ENCODE assay signal across 10 cellular contexts in the genomic region with DNA sequence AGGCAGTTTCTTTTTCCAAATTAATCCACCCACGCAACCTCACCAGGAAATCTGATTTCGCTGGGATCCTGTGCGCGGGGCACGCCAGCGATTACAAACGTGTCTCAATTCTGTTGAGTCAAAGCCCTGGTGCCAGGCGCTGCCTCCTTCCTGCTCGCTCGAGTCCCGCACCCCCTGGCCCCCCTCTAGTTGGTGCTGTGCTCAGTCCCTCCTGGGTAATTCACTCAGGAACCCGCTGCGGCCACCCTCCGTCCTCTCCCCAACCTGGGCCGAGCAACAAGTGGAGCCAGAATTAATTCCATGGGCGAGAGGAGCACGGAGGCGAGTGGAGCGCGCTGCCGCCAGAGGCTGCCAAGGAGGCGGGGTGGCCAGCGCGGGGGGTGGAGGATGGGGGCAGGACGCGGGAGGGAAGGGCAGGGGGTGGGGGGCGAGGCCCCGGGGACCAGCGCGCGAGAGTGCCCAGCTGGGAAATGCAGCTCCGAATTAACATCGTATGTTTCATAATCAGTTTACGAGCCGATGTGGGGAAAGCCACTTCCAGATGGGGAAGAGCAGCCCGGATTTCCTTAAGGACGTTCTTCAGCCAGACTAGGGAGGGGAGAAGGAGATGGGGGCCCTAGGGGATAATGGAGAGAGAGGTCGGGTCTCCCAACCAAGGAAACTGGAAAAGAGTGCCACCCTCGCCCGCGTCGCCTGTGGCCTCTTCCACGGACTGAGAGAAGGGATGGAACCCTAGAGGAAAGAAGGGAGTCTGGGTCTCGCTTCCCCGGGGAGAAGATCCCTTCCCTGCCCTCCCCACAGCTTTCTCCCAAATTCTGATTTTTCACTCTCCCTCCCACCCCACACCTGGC. TPM values are rescaled to one million over a fixed set of nuclear protein-coding genes. Genes with fewer than 3 reads are reported as not detected.
DNase-seq lines count a peak whose midpoint lies in the region; ATAC-seq and TF ChIP-seq lines count a peak whose summit lies in the region.
"Had no signal": no experiment of that assay in that cellular context is flagged by ENCODE, and none has a peak within 500 bp of the region (broad histone marks: within the 10 kb centered on the region; RNA-seq: fewer than 3 reads in every experiment).

No MANE protein-coding gene starts in this region.

- H3K27ac ChIP-seq in RWPE2 (ENCODE audit: poor library complexity, severe bottlenecking) (no peak overlapping the region), neuronal stem cell (replicated peaks; ENCODE audit: low read length) (no peak overlapping the region)
- H3K27ac ChIP-seq: adrenal gland had no signal

- no peak overlapping the region for H2BK5ac ChIP-seq in neuronal stem cell (ENCODE audit: low read length)

- WGBS in neuronal stem cell (ENCODE audit: extremely low coverage in 2 of 2, insufficient read length in 2 of 2, insufficient replicate concordance in 1 of 2), 2 donors = no CpG with 5 or more reads among the region's 45 CpGs

- no peak overlapping the region for H3K14ac ChIP-seq in neuronal stem cell (ENCODE audit: low read length)

- no peak overlapping the region for H2BK12ac ChIP-seq in neuronal stem cell (ENCODE audit: low read length)

- no peak overlapping the region for H4K8ac ChIP-seq in neuronal stem cell (ENCODE audit: low read depth, low read length)

- ATAC-seq in RWPE2 (ENCODE audit: low read depth) = peak; percentile 36
- no peak for ATAC-seq in activated naive CD4-positive, alpha-beta T cell treated with anti-CD3 and anti-CD28 coated beads, Interleukin-2, amount 50 U/mL, for 72 hours
- no peak for ATAC-seq in GM18868 (IDR thresholded peaks at IDR 0.05; ENCODE audit: unreplicated experiment)
- ATAC-seq in HG02884 (IDR thresholded peaks at IDR 0.05; ENCODE audit: unreplicated experiment) = no peak
- no peak for ATAC-seq in GM19467 (IDR thresholded peaks at IDR 0.05; ENCODE audit: unreplicated experiment)

- H3K18ac ChIP-seq in neuronal stem cell (ENCODE audit: low read length) = peak overlapping the region; percentile 84

- peak; percentile 94 for DNase-seq in AG10803 (ENCODE audit: low read depth)
- DNase-seq in RWPE2 (ENCODE audit: low spot score) = no peak
- peak; percentile 87 to 94 for DNase-seq in foreskin fibroblast
- peak; percentile 14 for DNase-seq in neuronal stem cell (ENCODE audit: low spot score)
- DNase-seq in activated naive CD4-positive, alpha-beta T cell treated with anti-CD3 and anti-CD28 coated beads, Interleukin-2, amount 50 U/mL, for 72 hours (ENCODE audit: low spot score in 2 of 2) = no peak
- DNase-seq: adrenal gland, DND-41 had no signal

- no peaks in the 10 kb centered on the region for H3K79me1 ChIP-seq in neuronal stem cell (ENCODE audit: low read depth, low read length)

- H3K27ac Mint-ChIP-seq in activated naive CD4-positive, alpha-beta T cell treated with anti-CD3 and anti-CD28 coated beads, Interleukin-2, amount 50 U/mL, for 72 hours = no peak overlapping the region

- peaks cover 8% of the 10 kb centered on the region for H3K4me1 ChIP-seq in RWPE2 (ENCODE audit: insufficient read depth, poor library complexity, severe bottlenecking)
- peaks cover 2 to 28% of the 10 kb centered on the region in 2 donors for H3K4me1 ChIP-seq in neuronal stem cell (ENCODE audit: control insufficient read depth in 2 of 2, insufficient read depth in 1 of 2, low read depth in 1 of 2, low read length in 2 of 2)

- H3K4me3 ChIP-seq in AG10803 (ENCODE audit: low read length) = peak overlapping the region; percentile 98
- H3K4me3 ChIP-seq in RWPE2 (ENCODE audit: severe bottlenecking) = peak overlapping the region; percentile 30
- H3K4me3 ChIP-seq in foreskin fibroblast (ENCODE audit: low read depth in 1 of 2, low read length in 2 of 2) = peak overlapping the region; percentile 73 to 86
- H3K4me3 ChIP-seq in neuronal stem cell (ENCODE audit: low read length in 2 of 2) = peak overlapping the region in 1 of 2 donors; percentile 78

- H3K23ac ChIP-seq in neuronal stem cell (ENCODE audit: low read depth, low read length, poor library complexity) = no peak overlapping the region

- peak overlapping the region; percentile 95 for H3K4me2 ChIP-seq in neuronal stem cell (ENCODE audit: insufficient read depth, low read length, poor library complexity, severe bottlenecking)

- H3K36me3 ChIP-seq in RWPE2 (ENCODE audit: low read depth) = peaks cover 30% of the 10 kb centered on the region
- H3K36me3 ChIP-seq in neuronal stem cell (replicated peaks in 1 of 2; ENCODE audit: control insufficient read depth in 2 of 2, insufficient read depth in 2 of 2, low read length in 2 of 2) = peaks cover 0 to 79% of the 10 kb centered on the region in 2 donors
- H3K36me3 ChIP-seq: adrenal gland had no signal

- no peaks in the 10 kb centered on the region for H3K9me3 Mint-ChIP-seq in activated naive CD4-positive, alpha-beta T cell treated with anti-CD3 and anti-CD28 coated beads, Interleukin-2, amount 50 U/mL, for 72 hours

- H3K4ac ChIP-seq in neuronal stem cell (ENCODE audit: low read length) = no peak overlapping the region

- no peak overlapping the region for H4K91ac ChIP-seq in neuronal stem cell (ENCODE audit: low read depth, low read length, poor library complexity)

- H3K9ac ChIP-seq in neuronal stem cell (ENCODE audit: low read depth, low read length, poor library complexity) = peak overlapping the region; percentile 50

- H2AK5ac ChIP-seq in neuronal stem cell (ENCODE audit: low read depth, low read length) = no peak overlapping the region

- H3K27me3 ChIP-seq in RWPE2 (ENCODE audit: insufficient read depth, poor library complexity, severe bottlenecking) = no peaks in the 10 kb centered on the region
- H3K27me3 ChIP-seq in neuronal stem cell (ENCODE audit: control insufficient read depth in 3 of 3, insufficient read depth in 3 of 3, low read depth in 1 of 3, low read length in 3 of 3) = peaks cover 0 to 54% (median 27%) of the 10 kb centered on the region in 3 experiments

- no peak overlapping the region for H2BK15ac ChIP-seq in neuronal stem cell (ENCODE audit: low read length)

- H3K9me3 ChIP-seq in RWPE2 (ENCODE audit: severe bottlenecking) (no peaks in the 10 kb centered on the region), neuronal stem cell (replicated peaks in 1 of 2; ENCODE audit: control insufficient read depth in 2 of 2, insufficient read depth in 1 of 2, low read depth in 1 of 2, low read length in 2 of 2) (peaks cover 0 to 12% of the 10 kb centered on the region in 2 donors)
- H3K9me3 ChIP-seq: adrenal gland had no signal

- H3K36me3 Mint-ChIP-seq in activated naive CD4-positive, alpha-beta T cell treated with anti-CD3 and anti-CD28 coated beads, Interleukin-2, amount 50 U/mL, for 72 hours = peaks cover 6 to 12% of the 10 kb centered on the region in 2 donors

- H2BK120ac ChIP-seq in neuronal stem cell (ENCODE audit: low read depth, low read length) = no peak overlapping the region

- TF ChIP-seq CTCF in AG10803 (conservative IDR thresholded peaks at IDR 0.05; ENCODE audit: low read length) (peak; percentile 4; the same call in 1 of the 2 replicates), RWPE2 (IDR thresholded peaks at IDR 0.05; ENCODE audit: poor library complexity, severe bottlenecking) (no peak), foreskin fibroblast (IDR thresholded peaks at IDR 0.05; ENCODE audit: low read depth, low read length) (no peak)

- H2AFZ ChIP-seq in neuronal stem cell (ENCODE audit: low read length) = no peak overlapping the region

RNA-seq across cellular contexts. Expression of a gene that starts 5.8 kb away (rescaled TPM):
- polyA plus RNA-seq in neuronal stem cell (2013, experiment 1 of 2) = 1.7 TPM
- polyA plus RNA-seq in neuronal stem cell (2013, experiment 2 of 2) = 1.6 TPM
- total RNA-seq in activated naive CD4-positive, alpha-beta T cell treated with anti-CD3 and anti-CD28 coated beads, Interleukin-2, amount 50 U/mL, for 72 hours = not detected

Comparison
In these comparisons a context has a peak if more than half of its experiments do, and no peak if none do; other contexts are left out.
1. DNase-seq: peak in AG10803 (single experiment), foreskin fibroblast (2 of 2) and neuronal stem cell (single experiment); none in RWPE2 (single experiment) and activated naive CD4-positive, alpha-beta T cell treated with anti-CD3 and anti-CD28 coated beads, Interleukin-2, amount 50 U/mL, for 72 hours (0 of 2).